Comparison of ENCODE assay signal across 1 cellular context in the genomic region with DNA sequence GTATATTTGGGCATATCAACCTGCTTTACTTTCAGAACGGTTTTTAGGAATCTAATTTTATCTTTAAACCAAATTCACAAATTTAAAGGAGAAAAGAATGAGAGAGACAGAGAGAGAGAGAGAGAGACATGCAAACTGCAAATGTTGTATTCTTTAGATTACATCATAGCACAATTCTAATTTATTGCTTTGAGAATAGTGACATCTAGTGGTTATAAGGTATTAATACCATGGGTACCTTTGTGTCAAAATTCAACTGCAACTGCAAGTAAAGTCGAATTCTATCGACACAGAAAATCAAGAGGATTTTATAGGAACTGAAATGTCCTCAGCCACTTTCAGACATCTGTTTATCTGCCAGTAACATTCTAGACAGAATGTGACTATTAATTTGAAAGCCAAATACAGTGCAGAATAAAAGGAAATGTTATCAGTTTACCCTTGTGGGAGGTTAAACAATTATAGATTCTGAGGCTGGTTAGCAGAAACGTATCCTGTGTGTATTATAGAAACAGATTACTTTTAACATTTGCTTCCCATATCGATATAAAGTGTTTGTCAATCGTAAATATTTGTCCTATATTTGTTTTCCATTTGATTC.
TF ChIP-seq lines count a peak whose summit lies in the region.

No MANE protein-coding gene starts in this region.

TF ChIP-seq in K562, 482 proteins besides CTCF, POLR2A, EP300 and RAD21 (continued from another document and continues in another):
- TF ChIP-seq, protein P1, sequence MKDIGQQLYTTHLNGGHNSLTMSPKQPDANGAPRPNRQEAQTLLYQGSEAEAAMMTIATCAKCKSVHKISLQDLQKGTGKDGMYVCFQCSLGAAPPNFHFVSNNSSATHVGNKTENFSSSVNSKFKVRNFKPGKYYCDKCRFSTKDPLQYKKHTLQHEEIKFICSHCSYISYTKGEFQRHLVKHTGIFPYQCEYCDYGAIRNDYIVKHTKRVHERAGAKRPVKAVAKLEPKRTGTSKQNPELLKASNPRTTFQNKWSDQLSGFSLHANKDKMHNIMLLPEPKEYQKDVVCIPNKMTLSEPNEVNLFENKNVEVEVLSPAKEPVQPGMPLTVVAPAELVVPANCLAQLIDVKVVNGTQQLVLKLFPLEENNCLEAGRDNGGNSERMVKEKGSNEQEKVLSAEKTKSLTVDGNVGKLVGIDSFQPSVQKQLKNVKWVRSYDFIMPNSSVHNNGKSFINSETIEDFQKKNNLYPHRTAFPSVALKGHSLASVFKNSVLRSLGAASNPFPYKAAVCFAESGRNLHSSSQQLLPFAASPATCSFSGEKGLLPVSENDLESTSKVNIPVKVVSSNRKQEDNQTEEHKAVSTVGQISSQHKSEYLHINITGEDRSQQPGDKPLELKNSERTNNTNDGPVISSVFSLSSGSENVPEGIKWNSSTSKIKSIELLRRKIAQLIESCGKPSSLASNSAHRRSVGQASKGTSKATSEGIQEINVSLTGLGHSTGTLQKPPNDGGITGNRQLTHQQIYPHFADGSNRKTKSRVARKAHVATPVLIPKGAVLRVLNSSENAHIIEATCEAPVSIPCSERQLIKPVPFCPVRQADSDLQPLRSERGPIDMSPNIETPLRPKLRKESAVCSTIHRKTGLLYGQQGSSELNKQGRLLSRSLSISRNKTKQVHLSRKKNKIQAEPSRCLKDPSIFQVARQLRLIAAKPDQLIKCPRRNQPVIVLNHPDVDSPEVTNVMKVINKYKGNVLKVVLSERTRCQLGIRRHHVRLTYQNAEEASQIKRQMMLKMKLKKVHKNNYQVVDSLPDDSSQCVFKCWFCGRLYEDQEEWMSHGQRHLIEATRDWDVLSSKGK (CRISPR knock-in tag; IDR thresholded peaks at IDR 0.05), result no peak
- TF ChIP-seq, protein P2, sequence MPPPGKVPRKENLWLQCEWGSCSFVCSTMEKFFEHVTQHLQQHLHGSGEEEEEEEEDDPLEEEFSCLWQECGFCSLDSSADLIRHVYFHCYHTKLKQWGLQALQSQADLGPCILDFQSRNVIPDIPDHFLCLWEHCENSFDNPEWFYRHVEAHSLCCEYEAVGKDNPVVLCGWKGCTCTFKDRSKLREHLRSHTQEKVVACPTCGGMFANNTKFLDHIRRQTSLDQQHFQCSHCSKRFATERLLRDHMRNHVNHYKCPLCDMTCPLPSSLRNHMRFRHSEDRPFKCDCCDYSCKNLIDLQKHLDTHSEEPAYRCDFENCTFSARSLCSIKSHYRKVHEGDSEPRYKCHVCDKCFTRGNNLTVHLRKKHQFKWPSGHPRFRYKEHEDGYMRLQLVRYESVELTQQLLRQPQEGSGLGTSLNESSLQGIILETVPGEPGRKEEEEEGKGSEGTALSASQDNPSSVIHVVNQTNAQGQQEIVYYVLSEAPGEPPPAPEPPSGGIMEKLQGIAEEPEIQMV (tag; conservative IDR thresholded peaks at IDR 0.05; ENCODE audit: low read depth), result no peak
- TF ChIP-seq RBM39 (optimal IDR thresholded peaks at IDR 0.05; ENCODE audit: low read depth, low read length) (no peak), CEBPG (CRISPR knock-in tag; IDR thresholded peaks at IDR 0.05) (no peak), CEBPG (tag; conservative IDR thresholded peaks at IDR 0.05 in 1 of 2, IDR thresholded peaks at IDR 0.05 in 1 of 2) (peak; percentile 70 to 76), ZBTB1 (CRISPR knock-in tag; IDR thresholded peaks at IDR 0.05; ENCODE audit: borderline replicate concordance, low read depth) (no peak), HMG20A (CRISPR knock-in tag; conservative IDR thresholded peaks at IDR 0.05) (no peak), ZNF830 (CRISPR knock-in tag; IDR thresholded peaks at IDR 0.05) (no peak), MTA2 (IDR thresholded peaks at IDR 0.05; ENCODE audit: low read depth) (no peak), ZNF77 (CRISPR knock-in tag; IDR thresholded peaks at IDR 0.05) (no peak), MYC (IDR thresholded peaks at IDR 0.05; ENCODE audit: low read depth, low read length) (no peak), MYC (CRISPR knock-in tag; IDR thresholded peaks at IDR 0.05; ENCODE audit: borderline replicate concordance, low read depth) (no peak), JUND (IDR thresholded peaks at IDR 0.05; ENCODE audit: borderline replicate concordance, low read depth, low read length) (peak; percentile 20; the same call in 1 of the 2 replicates), JUND (tag; IDR thresholded peaks at IDR 0.05; ENCODE audit: borderline replicate concordance, low read depth, low read length) (0 out of 3 replicates have a peak, but pooled peaks have one; percentile 21), NFIX (CRISPR knock-in tag; IDR thresholded peaks at IDR 0.05; ENCODE audit: low read depth) (no peak), RBM25 (IDR thresholded peaks at IDR 0.05; ENCODE audit: low read depth, low read length, severe bottlenecking) (no peak), SP1 (CRISPR knock-in tag; IDR thresholded peaks at IDR 0.05) (no peak), FIP1L1 (IDR thresholded peaks at IDR 0.05; ENCODE audit: low read depth, low read length, poor library complexity, severe bottlenecking) (no peak), SRSF9 (IDR thresholded peaks at IDR 0.05; ENCODE audit: borderline replicate concordance, low read depth, low read length) (no peak), ZZZ3 (IDR thresholded peaks at IDR 0.05) (no peak), ZNF311 (CRISPR knock-in tag; IDR thresholded peaks at IDR 0.05) (no peak), ATF7 (IDR thresholded peaks at IDR 0.05) (peak; percentile 84), NRF1 (conservative IDR thresholded peaks at IDR 0.05 in 1 of 2, IDR thresholded peaks at IDR 0.05 in 1 of 2) (no peak), ZC3H4 (CRISPR knock-in tag; IDR thresholded peaks at IDR 0.05; ENCODE audit: borderline replicate concordance) (no peak), ZNF57 (CRISPR knock-in tag; IDR thresholded peaks at IDR 0.05) (no peak), ATF1 (CRISPR knock-in tag; IDR thresholded peaks at IDR 0.05) (no peak), ATF1 (tag; IDR thresholded peaks at IDR 0.05) (no peak), YY1 (IDR thresholded peaks at IDR 0.05; ENCODE audit: borderline replicate concordance in 1 of 3, control insufficient read depth in 1 of 3, extremely low read depth in 1 of 3, insufficient read depth in 3 of 3, insufficient read length in 1 of 3, insufficient replicate concordance in 2 of 3, low read depth in 1 of 3, low read length in 2 of 3) (no peak), NONO (IDR thresholded peaks at IDR 0.05; ENCODE audit: low read depth in 2 of 2, low read length in 1 of 2) (no peak), DACH1 (IDR thresholded peaks at IDR 0.05; ENCODE audit: partially characterized antibody) (no peak), NCOA4 (IDR thresholded peaks at IDR 0.05; ENCODE audit: partially characterized antibody) (no peak), MCM3 (IDR thresholded peaks at IDR 0.05) (no peak), HLTF (IDR thresholded peaks at IDR 0.05) (no peak), ZNF436 (CRISPR knock-in tag; IDR thresholded peaks at IDR 0.05) (no peak), CEBPB (tag; IDR thresholded peaks at IDR 0.05) (peak; percentile 79), BRD4 (IDR thresholded peaks at IDR 0.05) (no peak), KDM2B (CRISPR knock-in tag; IDR thresholded peaks at IDR 0.05) (no peak)
- TF ChIP-seq, protein P3, sequence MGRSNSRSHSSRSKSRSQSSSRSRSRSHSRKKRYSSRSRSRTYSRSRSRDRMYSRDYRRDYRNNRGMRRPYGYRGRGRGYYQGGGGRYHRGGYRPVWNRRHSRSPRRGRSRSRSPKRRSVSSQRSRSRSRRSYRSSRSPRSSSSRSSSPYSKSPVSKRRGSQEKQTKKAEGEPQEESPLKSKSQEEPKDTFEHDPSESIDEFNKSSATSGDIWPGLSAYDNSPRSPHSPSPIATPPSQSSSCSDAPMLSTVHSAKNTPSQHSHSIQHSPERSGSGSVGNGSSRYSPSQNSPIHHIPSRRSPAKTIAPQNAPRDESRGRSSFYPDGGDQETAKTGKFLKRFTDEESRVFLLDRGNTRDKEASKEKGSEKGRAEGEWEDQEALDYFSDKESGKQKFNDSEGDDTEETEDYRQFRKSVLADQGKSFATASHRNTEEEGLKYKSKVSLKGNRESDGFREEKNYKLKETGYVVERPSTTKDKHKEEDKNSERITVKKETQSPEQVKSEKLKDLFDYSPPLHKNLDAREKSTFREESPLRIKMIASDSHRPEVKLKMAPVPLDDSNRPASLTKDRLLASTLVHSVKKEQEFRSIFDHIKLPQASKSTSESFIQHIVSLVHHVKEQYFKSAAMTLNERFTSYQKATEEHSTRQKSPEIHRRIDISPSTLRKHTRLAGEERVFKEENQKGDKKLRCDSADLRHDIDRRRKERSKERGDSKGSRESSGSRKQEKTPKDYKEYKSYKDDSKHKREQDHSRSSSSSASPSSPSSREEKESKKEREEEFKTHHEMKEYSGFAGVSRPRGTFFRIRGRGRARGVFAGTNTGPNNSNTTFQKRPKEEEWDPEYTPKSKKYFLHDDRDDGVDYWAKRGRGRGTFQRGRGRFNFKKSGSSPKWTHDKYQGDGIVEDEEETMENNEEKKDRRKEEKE (IDR thresholded peaks at IDR 0.05; ENCODE audit: borderline replicate concordance in 1 of 2, control insufficient read depth in 1 of 2, low read depth in 2 of 2, low read length in 1 of 2), result no peak
- TF ChIP-seq, protein P4, sequence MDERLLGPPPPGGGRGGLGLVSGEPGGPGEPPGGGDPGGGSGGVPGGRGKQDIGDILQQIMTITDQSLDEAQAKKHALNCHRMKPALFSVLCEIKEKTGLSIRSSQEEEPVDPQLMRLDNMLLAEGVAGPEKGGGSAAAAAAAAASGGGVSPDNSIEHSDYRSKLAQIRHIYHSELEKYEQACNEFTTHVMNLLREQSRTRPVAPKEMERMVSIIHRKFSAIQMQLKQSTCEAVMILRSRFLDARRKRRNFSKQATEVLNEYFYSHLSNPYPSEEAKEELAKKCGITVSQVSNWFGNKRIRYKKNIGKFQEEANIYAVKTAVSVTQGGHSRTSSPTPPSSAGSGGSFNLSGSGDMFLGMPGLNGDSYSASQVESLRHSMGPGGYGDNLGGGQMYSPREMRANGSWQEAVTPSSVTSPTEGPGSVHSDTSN (CRISPR knock-in tag; IDR thresholded peaks at IDR 0.05; ENCODE audit: low read depth), result no peak
- TF ChIP-seq, protein P4 (tag; conservative IDR thresholded peaks at IDR 0.05; ENCODE audit: low read depth), result peak; percentile 71
- TF ChIP-seq, protein P5, sequence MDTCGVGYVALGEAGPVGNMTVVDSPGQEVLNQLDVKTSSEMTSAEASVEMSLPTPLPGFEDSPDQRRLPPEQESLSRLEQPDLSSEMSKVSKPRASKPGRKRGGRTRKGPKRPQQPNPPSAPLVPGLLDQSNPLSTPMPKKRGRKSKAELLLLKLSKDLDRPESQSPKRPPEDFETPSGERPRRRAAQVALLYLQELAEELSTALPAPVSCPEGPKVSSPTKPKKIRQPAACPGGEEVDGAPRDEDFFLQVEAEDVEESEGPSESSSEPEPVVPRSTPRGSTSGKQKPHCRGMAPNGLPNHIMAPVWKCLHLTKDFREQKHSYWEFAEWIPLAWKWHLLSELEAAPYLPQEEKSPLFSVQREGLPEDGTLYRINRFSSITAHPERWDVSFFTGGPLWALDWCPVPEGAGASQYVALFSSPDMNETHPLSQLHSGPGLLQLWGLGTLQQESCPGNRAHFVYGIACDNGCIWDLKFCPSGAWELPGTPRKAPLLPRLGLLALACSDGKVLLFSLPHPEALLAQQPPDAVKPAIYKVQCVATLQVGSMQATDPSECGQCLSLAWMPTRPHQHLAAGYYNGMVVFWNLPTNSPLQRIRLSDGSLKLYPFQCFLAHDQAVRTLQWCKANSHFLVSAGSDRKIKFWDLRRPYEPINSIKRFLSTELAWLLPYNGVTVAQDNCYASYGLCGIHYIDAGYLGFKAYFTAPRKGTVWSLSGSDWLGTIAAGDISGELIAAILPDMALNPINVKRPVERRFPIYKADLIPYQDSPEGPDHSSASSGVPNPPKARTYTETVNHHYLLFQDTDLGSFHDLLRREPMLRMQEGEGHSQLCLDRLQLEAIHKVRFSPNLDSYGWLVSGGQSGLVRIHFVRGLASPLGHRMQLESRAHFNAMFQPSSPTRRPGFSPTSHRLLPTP (IDR thresholded peaks at IDR 0.05; ENCODE audit: borderline replicate concordance, extremely low read depth, insufficient read length), result no peak
- TF ChIP-seq, protein P6, sequence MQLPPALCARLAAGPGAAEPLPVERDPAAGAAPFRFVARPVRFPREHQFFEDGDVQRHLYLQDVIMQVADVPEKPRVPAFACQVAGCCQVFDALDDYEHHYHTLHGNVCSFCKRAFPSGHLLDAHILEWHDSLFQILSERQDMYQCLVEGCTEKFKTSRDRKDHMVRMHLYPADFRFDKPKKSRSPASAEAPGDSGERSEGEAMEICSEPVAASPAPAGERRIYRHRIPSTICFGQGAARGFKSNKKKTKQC (CRISPR knock-in tag; IDR thresholded peaks at IDR 0.05), result no peak
- TF ChIP-seq, protein P7, sequence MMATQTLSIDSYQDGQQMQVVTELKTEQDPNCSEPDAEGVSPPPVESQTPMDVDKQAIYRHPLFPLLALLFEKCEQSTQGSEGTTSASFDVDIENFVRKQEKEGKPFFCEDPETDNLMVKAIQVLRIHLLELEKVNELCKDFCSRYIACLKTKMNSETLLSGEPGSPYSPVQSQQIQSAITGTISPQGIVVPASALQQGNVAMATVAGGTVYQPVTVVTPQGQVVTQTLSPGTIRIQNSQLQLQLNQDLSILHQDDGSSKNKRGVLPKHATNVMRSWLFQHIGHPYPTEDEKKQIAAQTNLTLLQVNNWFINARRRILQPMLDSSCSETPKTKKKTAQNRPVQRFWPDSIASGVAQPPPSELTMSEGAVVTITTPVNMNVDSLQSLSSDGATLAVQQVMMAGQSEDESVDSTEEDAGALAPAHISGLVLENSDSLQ (IDR thresholded peaks at IDR 0.05), result 0 out of 2 replicates have a peak, but pooled peaks have one; percentile 16
- TF ChIP-seq, protein P8, sequence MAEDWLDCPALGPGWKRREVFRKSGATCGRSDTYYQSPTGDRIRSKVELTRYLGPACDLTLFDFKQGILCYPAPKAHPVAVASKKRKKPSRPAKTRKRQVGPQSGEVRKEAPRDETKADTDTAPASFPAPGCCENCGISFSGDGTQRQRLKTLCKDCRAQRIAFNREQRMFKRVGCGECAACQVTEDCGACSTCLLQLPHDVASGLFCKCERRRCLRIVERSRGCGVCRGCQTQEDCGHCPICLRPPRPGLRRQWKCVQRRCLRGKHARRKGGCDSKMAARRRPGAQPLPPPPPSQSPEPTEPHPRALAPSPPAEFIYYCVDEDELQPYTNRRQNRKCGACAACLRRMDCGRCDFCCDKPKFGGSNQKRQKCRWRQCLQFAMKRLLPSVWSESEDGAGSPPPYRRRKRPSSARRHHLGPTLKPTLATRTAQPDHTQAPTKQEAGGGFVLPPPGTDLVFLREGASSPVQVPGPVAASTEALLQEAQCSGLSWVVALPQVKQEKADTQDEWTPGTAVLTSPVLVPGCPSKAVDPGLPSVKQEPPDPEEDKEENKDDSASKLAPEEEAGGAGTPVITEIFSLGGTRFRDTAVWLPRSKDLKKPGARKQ (CRISPR knock-in tag; IDR thresholded peaks at IDR 0.05), result no peak
- TF ChIP-seq, protein P9, sequence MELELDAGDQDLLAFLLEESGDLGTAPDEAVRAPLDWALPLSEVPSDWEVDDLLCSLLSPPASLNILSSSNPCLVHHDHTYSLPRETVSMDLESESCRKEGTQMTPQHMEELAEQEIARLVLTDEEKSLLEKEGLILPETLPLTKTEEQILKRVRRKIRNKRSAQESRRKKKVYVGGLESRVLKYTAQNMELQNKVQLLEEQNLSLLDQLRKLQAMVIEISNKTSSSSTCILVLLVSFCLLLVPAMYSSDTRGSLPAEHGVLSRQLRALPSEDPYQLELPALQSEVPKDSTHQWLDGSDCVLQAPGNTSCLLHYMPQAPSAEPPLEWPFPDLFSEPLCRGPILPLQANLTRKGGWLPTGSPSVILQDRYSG (tag; conservative IDR thresholded peaks at IDR 0.05; ENCODE audit: low read depth), result no peak
